23 cellular contexts compared by ENCODE assay signal in genomic region chr6:157093555-157093954, GRCh38.
"Had no signal": no experiment of that assay in that cellular context is flagged by ENCODE, and none has a peak within 500 bp of the region (broad histone marks: within the 10 kb centered on the region; RNA-seq: fewer than 3 reads in every experiment).

No MANE protein-coding gene starts in this region.

- H3K4me1 ChIP-seq: breast epithelium had no signal

- H3K27ac ChIP-seq: ascending aorta, breast epithelium, hepatocyte, tibial artery had no signal

- H3K4me3 ChIP-seq: ascending aorta, breast epithelium, esophagus squamous epithelium, hepatocyte, tibial artery had no signal

- ATAC-seq: naive thymus-derived CD8-positive, alpha-beta T cell; stimulated activated naive CD8-positive, alpha-beta T cell treated with anti-CD3 and anti-CD28 coated beads, Interleukin-15, Interleukin-2, amounts not matched to agents 100 U/mL and 50 U/mL, for 24 hours had no signal

- H3K4me3 Mint-ChIP-seq: activated CD4-positive, alpha-beta T cell treated with anti-CD3 and anti-CD28 coated beads, Interleukin-2, amount 10 ng/mL, durations not matched to agents 24 days and 14 days; activated naive CD4-positive, alpha-beta T cell treated with anti-CD3 and anti-CD28 coated beads, Interleukin-2, amount 50 U/mL, for 24 hours; naive thymus-derived CD8-positive, alpha-beta T cell had no signal

- DNase-seq: activated CD8-positive, alpha-beta memory T cell treated with anti-CD3 and anti-CD28 coated beads, Interleukin-2, amount 50 U/mL, for 4 hours; activated effector memory CD4-positive, alpha-beta T cell treated with anti-CD3 and anti-CD28 coated beads, Interleukin-2, amount 50 U/mL, for 16 hours; activated T-cell treated with anti-CD3 and anti-CD28 coated beads, Interleukin-2, amount 50 U/mL, for 48 hours; cerebellar nuclear complex; cortex of kidney; effector CD4-positive, alpha-beta T cell; esophagus squamous epithelium; left cardiac atrium; mammary epithelial cell; naive thymus-derived CD8-positive, alpha-beta T cell; stimulated activated CD4-positive, alpha-beta T cell treated with anti-CD3 and anti-CD28 coated beads, Interleukin-12 subunit alpha, Interleukin-12 subunit beta, amount 100 ng/mL, for 4 hours; stimulated activated CD4-positive, alpha-beta T cell treated with anti-CD3 and anti-CD28 coated beads, Interleukin-1b, Interleukin-23, amount 100 ng/mL, for 48 hours; stimulated activated CD8-positive, alpha-beta memory T cell treated with anti-CD3 and anti-CD28 coated beads, Interleukin-4, amount 100 ng/mL, for 48 hours; stimulated activated naive CD8-positive, alpha-beta T cell treated with anti-CD3 and anti-CD28 coated beads, Interleukin-15, Interleukin-2, amounts not matched to agents 100 U/mL and 50 U/mL, for 24 hours; substantia nigra; T-helper 1 cell; T1000; tibial artery had no signal

- H3K36me3 ChIP-seq: ascending aorta, breast epithelium had no signal

- H3K27me3 Mint-ChIP-seq: activated CD4-positive, alpha-beta T cell treated with anti-CD3 and anti-CD28 coated beads, Interleukin-2, amount 10 ng/mL, durations not matched to agents 24 days and 14 days; activated naive CD4-positive, alpha-beta T cell treated with anti-CD3 and anti-CD28 coated beads, Interleukin-2, amount 50 U/mL, for 24 hours; naive thymus-derived CD8-positive, alpha-beta T cell had no signal

- H3K27me3 ChIP-seq: ascending aorta, breast epithelium, esophagus squamous epithelium, hepatocyte, tibial artery had no signal

- H3K9me3 Mint-ChIP-seq: activated CD4-positive, alpha-beta T cell treated with anti-CD3 and anti-CD28 coated beads, Interleukin-2, amount 10 ng/mL, durations not matched to agents 24 days and 14 days; activated naive CD4-positive, alpha-beta T cell treated with anti-CD3 and anti-CD28 coated beads, Interleukin-2, amount 50 U/mL, for 24 hours; naive thymus-derived CD8-positive, alpha-beta T cell had no signal

- H3K4me2 ChIP-seq: hepatocyte had no signal

- H3K27ac Mint-ChIP-seq: activated CD4-positive, alpha-beta T cell treated with anti-CD3 and anti-CD28 coated beads, Interleukin-2, amount 10 ng/mL, durations not matched to agents 24 days and 14 days; activated naive CD4-positive, alpha-beta T cell treated with anti-CD3 and anti-CD28 coated beads, Interleukin-2, amount 50 U/mL, for 24 hours had no signal

- H3K9me3 ChIP-seq: ascending aorta, breast epithelium, esophagus squamous epithelium, tibial artery had no signal
